Comparison of ENCODE assay signal across 2 cellular contexts in the genomic region with DNA sequence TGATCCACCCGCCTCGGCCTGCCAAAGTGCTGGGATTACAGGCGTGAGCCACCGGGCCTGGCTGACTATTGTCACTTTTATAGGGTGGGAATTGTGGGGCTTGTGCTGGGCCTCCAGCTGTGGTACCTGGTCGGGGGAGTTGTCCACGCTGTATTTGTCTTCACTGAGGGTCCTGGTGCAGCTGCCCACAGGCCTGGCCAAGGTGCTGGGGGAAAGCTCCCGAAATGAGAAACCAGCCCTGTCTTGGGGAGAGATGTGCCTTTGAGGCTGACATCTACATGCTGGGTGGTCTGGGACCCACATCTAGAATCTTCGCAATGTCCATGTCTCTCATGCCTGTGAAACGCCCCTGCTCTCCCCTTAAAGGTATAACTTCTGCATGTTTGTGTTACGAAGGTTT.
TF ChIP-seq lines count a peak whose summit lies in the region.

No MANE protein-coding gene starts in this region.

TF ChIP-seq in WTC11, 78 proteins besides CTCF, POLR2A, EP300 and RAD21 (continues in another document):
- TF ChIP-seq ZNF423 (CRISPR knock-in tag; IDR thresholded peaks at IDR 0.05), result no peak
- no peak for TF ChIP-seq ETV6 (CRISPR knock-in tag; IDR thresholded peaks at IDR 0.05)
- no peak for TF ChIP-seq ESRRA (CRISPR knock-in tag; IDR thresholded peaks at IDR 0.05; ENCODE audit: borderline replicate concordance)
- TF ChIP-seq, protein P1, sequence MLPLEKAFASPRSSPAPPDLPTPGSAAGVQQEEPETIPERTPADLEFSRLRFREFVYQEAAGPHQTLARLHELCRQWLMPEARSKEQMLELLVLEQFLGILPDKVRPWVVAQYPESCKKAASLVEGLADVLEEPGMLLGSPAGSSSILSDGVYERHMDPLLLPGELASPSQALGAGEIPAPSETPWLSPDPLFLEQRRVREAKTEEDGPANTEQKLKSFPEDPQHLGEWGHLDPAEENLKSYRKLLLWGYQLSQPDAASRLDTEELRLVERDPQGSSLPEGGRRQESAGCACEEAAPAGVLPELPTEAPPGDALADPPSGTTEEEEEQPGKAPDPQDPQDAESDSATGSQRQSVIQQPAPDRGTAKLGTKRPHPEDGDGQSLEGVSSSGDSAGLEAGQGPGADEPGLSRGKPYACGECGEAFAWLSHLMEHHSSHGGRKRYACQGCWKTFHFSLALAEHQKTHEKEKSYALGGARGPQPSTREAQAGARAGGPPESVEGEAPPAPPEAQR (CRISPR knock-in tag; IDR thresholded peaks at IDR 0.05), result no peak
- no peak for TF ChIP-seq MYBL2 (CRISPR knock-in tag; IDR thresholded peaks at IDR 0.05)
- no peak for TF ChIP-seq ELF4 (CRISPR knock-in tag; IDR thresholded peaks at IDR 0.05; ENCODE audit: low read depth)
- TF ChIP-seq ZNF416 (CRISPR knock-in tag; IDR thresholded peaks at IDR 0.05), result no peak
- TF ChIP-seq CBFB (CRISPR knock-in tag; IDR thresholded peaks at IDR 0.05; ENCODE audit: low read depth), result no peak
- TF ChIP-seq, protein P2, sequence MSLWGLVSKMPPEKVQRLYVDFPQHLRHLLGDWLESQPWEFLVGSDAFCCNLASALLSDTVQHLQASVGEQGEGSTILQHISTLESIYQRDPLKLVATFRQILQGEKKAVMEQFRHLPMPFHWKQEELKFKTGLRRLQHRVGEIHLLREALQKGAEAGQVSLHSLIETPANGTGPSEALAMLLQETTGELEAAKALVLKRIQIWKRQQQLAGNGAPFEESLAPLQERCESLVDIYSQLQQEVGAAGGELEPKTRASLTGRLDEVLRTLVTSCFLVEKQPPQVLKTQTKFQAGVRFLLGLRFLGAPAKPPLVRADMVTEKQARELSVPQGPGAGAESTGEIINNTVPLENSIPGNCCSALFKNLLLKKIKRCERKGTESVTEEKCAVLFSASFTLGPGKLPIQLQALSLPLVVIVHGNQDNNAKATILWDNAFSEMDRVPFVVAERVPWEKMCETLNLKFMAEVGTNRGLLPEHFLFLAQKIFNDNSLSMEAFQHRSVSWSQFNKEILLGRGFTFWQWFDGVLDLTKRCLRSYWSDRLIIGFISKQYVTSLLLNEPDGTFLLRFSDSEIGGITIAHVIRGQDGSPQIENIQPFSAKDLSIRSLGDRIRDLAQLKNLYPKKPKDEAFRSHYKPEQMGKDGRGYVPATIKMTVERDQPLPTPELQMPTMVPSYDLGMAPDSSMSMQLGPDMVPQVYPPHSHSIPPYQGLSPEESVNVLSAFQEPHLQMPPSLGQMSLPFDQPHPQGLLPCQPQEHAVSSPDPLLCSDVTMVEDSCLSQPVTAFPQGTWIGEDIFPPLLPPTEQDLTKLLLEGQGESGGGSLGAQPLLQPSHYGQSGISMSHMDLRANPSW (CRISPR knock-in tag; conservative IDR thresholded peaks at IDR 0.05; ENCODE audit: low read depth), result no peak
- TF ChIP-seq, protein P3, sequence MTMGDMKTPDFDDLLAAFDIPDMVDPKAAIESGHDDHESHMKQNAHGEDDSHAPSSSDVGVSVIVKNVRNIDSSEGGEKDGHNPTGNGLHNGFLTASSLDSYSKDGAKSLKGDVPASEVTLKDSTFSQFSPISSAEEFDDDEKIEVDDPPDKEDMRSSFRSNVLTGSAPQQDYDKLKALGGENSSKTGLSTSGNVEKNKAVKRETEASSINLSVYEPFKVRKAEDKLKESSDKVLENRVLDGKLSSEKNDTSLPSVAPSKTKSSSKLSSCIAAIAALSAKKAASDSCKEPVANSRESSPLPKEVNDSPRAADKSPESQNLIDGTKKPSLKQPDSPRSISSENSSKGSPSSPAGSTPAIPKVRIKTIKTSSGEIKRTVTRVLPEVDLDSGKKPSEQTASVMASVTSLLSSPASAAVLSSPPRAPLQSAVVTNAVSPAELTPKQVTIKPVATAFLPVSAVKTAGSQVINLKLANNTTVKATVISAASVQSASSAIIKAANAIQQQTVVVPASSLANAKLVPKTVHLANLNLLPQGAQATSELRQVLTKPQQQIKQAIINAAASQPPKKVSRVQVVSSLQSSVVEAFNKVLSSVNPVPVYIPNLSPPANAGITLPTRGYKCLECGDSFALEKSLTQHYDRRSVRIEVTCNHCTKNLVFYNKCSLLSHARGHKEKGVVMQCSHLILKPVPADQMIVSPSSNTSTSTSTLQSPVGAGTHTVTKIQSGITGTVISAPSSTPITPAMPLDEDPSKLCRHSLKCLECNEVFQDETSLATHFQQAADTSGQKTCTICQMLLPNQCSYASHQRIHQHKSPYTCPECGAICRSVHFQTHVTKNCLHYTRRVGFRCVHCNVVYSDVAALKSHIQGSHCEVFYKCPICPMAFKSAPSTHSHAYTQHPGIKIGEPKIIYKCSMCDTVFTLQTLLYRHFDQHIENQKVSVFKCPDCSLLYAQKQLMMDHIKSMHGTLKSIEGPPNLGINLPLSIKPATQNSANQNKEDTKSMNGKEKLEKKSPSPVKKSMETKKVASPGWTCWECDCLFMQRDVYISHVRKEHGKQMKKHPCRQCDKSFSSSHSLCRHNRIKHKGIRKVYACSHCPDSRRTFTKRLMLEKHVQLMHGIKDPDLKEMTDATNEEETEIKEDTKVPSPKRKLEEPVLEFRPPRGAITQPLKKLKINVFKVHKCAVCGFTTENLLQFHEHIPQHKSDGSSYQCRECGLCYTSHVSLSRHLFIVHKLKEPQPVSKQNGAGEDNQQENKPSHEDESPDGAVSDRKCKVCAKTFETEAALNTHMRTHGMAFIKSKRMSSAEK (CRISPR knock-in tag; IDR thresholded peaks at IDR 0.05; ENCODE audit: borderline replicate concordance), result no peak
- no peak for TF ChIP-seq NR2C2 (CRISPR knock-in tag; IDR thresholded peaks at IDR 0.05)
- TF ChIP-seq, protein P4, sequence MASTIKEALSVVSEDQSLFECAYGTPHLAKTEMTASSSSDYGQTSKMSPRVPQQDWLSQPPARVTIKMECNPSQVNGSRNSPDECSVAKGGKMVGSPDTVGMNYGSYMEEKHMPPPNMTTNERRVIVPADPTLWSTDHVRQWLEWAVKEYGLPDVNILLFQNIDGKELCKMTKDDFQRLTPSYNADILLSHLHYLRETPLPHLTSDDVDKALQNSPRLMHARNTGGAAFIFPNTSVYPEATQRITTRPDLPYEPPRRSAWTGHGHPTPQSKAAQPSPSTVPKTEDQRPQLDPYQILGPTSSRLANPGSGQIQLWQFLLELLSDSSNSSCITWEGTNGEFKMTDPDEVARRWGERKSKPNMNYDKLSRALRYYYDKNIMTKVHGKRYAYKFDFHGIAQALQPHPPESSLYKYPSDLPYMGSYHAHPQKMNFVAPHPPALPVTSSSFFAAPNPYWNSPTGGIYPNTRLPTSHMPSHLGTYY (CRISPR knock-in tag; IDR thresholded peaks at IDR 0.05), result no peak

TF ChIP-seq in HepG2, 621 proteins besides CTCF, POLR2A, EP300 and RAD21:
- TF ChIP-seq NFE2L1 (CRISPR knock-in tag; IDR thresholded peaks at IDR 0.05; ENCODE audit: borderline replicate concordance) (no peak), FOXA1 (IDR thresholded peaks at IDR 0.05) (no peak), FOXA1 (CRISPR knock-in tag; IDR thresholded peaks at IDR 0.05) (no peak), ZNF792 (CRISPR knock-in tag; IDR thresholded peaks at IDR 0.05) (no peak), ZNF891 (CRISPR knock-in tag; IDR thresholded peaks at IDR 0.05) (no peak), SATB2 (CRISPR knock-in tag; IDR thresholded peaks at IDR 0.05) (no peak)
- TF ChIP-seq, protein P5, sequence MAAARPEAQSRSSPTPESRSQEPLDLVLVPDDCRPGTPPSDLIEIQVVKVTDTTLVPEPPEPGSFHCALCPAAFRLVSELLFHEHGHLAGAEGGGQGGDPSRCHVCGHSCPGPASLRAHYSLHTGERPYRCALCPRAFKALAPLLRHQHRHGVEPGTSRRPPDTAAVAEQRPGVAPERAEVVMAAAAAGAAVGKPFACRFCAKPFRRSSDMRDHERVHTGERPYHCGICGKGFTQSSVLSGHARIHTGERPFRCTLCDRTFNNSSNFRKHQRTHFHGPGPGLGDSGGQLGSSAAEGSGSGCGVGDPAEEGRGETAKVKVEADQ (CRISPR knock-in tag; IDR thresholded peaks at IDR 0.05; ENCODE audit: borderline replicate concordance), result no peak
- TF ChIP-seq, protein P6, sequence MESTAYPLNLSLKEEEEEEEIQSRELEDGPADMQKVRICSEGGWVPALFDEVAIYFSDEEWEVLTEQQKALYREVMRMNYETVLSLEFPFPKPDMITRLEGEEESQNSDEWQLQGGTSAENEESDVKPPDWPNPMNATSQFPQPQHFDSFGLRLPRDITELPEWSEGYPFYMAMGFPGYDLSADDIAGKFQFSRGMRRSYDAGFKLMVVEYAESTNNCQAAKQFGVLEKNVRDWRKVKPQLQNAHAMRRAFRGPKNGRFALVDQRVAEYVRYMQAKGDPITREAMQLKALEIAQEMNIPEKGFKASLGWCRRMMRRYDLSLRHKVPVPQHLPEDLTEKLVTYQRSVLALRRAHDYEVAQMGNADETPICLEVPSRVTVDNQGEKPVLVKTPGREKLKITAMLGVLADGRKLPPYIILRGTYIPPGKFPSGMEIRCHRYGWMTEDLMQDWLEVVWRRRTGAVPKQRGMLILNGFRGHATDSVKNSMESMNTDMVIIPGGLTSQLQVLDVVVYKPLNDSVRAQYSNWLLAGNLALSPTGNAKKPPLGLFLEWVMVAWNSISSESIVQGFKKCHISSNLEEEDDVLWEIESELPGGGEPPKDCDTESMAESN (CRISPR knock-in tag; conservative IDR thresholded peaks at IDR 0.05), result no peak
- TF ChIP-seq, protein P7, sequence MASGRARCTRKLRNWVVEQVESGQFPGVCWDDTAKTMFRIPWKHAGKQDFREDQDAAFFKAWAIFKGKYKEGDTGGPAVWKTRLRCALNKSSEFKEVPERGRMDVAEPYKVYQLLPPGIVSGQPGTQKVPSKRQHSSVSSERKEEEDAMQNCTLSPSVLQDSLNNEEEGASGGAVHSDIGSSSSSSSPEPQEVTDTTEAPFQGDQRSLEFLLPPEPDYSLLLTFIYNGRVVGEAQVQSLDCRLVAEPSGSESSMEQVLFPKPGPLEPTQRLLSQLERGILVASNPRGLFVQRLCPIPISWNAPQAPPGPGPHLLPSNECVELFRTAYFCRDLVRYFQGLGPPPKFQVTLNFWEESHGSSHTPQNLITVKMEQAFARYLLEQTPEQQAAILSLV (CRISPR knock-in tag; IDR thresholded peaks at IDR 0.05; ENCODE audit: borderline replicate concordance), result no peak
- TF ChIP-seq, protein P8, sequence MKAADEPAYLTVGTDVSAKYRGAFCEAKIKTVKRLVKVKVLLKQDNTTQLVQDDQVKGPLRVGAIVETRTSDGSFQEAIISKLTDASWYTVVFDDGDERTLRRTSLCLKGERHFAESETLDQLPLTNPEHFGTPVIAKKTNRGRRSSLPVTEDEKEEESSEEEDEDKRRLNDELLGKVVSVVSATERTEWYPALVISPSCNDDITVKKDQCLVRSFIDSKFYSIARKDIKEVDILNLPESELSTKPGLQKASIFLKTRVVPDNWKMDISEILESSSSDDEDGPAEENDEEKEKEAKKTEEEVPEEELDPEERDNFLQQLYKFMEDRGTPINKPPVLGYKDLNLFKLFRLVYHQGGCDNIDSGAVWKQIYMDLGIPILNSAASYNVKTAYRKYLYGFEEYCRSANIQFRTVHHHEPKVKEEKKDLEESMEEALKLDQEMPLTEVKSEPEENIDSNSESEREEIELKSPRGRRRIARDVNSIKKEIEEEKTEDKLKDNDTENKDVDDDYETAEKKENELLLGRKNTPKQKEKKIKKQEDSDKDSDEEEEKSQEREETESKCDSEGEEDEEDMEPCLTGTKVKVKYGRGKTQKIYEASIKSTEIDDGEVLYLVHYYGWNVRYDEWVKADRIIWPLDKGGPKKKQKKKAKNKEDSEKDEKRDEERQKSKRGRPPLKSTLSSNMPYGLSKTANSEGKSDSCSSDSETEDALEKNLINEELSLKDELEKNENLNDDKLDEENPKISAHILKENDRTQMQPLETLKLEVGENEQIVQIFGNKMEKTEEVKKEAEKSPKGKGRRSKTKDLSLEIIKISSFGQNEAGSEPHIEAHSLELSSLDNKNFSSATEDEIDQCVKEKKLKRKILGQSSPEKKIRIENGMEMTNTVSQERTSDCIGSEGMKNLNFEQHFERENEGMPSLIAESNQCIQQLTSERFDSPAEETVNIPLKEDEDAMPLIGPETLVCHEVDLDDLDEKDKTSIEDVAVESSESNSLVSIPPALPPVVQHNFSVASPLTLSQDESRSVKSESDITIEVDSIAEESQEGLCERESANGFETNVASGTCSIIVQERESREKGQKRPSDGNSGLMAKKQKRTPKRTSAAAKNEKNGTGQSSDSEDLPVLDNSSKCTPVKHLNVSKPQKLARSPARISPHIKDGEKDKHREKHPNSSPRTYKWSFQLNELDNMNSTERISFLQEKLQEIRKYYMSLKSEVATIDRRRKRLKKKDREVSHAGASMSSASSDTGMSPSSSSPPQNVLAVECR (CRISPR knock-in tag; IDR thresholded peaks at IDR 0.05; ENCODE audit: borderline replicate concordance), result no peak
TF ChIP-seq in HepG2: peak in this region for 0.
